ENCODE assay signal across 13 cellular contexts in genomic region chrX:40496728-40497127, GRCh38.
DNase-seq lines count a peak whose midpoint lies in the region; TF ChIP-seq lines count a peak whose summit lies in the region.
"Had no signal": no experiment of that assay in that cellular context is flagged by ENCODE, and none has a peak within 500 bp of the region (broad histone marks: within the 10 kb centered on the region; RNA-seq: fewer than 3 reads in every experiment).

No MANE protein-coding gene starts in this region.

- H3K9me3 Mint-ChIP-seq in brain = peaks cover 0 to 14% (median 4%) of the 10 kb centered on the region in 5 experiments
- H3K9me3 Mint-ChIP-seq: activated B cell treated with CpG ODN at 0.5 μM for 24 hours had no signal

- no peaks in the 10 kb centered on the region for H3K36me3 Mint-ChIP-seq in brain

- H3K27ac Mint-ChIP-seq in brain = peak overlapping the region in 3 of 5 experiments; percentile 59 to 90 (median 60)
- H3K27ac Mint-ChIP-seq: activated B cell treated with CpG ODN at 0.5 μM for 24 hours; activated T-cell treated with anti-CD3 and anti-CD28 coated beads, Interleukin-2, amount 50 U/mL, for 72 hours had no signal

- peaks cover 12% of the 10 kb centered on the region for H3K4me1 Mint-ChIP-seq in brain
- H3K4me1 Mint-ChIP-seq: activated B cell treated with CpG ODN at 0.5 μM for 24 hours had no signal

- H3K4me3 Mint-ChIP-seq in brain = no peak overlapping the region
- H3K4me3 Mint-ChIP-seq: activated B cell treated with CpG ODN at 0.5 μM for 24 hours; activated T-cell treated with anti-CD3 and anti-CD28 coated beads, Interleukin-2, amount 50 U/mL, for 72 hours had no signal

- H3K27me3 Mint-ChIP-seq in brain = peaks cover 10% of the 10 kb centered on the region
- H3K27me3 Mint-ChIP-seq: activated B cell treated with CpG ODN at 0.5 μM for 24 hours had no signal

- no peak overlapping the region for H3K4me3 ChIP-seq in AG10803 (ENCODE audit: low read length)
- H3K4me3 ChIP-seq in HFF-Myc (replicated peaks; ENCODE audit: low read depth, low read length) = no peak overlapping the region
- H3K4me3 ChIP-seq: breast epithelium, thoracic aorta had no signal

- TF ChIP-seq CTCF in AG10803 (conservative IDR thresholded peaks at IDR 0.05; ENCODE audit: low read length) (peak; percentile 49), HFF-Myc (IDR thresholded peaks at IDR 0.05; ENCODE audit: low read depth, low read length, missing control alignments) (peak; percentile 19), brain (conservative IDR thresholded peaks at IDR 0.05) (peak; percentile 23 to 44)

- DNase-seq in AG10803 (ENCODE audit: low read depth) (peak; percentile 48), HFF-Myc (ENCODE audit: extremely low read depth, low read depth) (no peak), iris pigment epithelial cell (ENCODE audit: low read depth) (peak; percentile 29), SKM-1 (lab: John Stamatoyannopoulos, UW; ENCODE audit: unreplicated experiment) (no peak), Kasumi-1 (lab: John Stamatoyannopoulos, UW) (no peak), GOT3 (lab: John Stamatoyannopoulos, UW) (no peak), H4 (ENCODE audit: low spot score) (no peak)
- DNase-seq: activated B cell treated with CpG ODN at 0.5 μM for 24 hours; activated T-cell treated with anti-CD3 and anti-CD28 coated beads, Interleukin-2, amount 50 U/mL, for 72 hours; NCI-H1930 had no signal

Comparison
In these comparisons a context has a peak if more than half of its experiments do, and no peak if none do; other contexts are left out.
1. DNase-seq: peak in AG10803 (single experiment) and iris pigment epithelial cell (single experiment); none in HFF-Myc (single experiment), SKM-1 (single experiment), Kasumi-1 (0 of 2), GOT3 (single experiment) and H4 (single experiment).
2. Peak in every context shown above with its lines, with median percentiles within 50 percentile points of each other: CTCF ChIP-seq.